ENCODE assay signal across 29 cellular contexts in genomic region chr7:71140264-71140663, GRCh38. TPM values are rescaled to one million over a fixed set of nuclear protein-coding genes. Genes with fewer than 3 reads are reported as not detected.
"Had no signal": no experiment of that assay in that cellular context is flagged by ENCODE, and none has a peak within 500 bp of the region (broad histone marks: within the 10 kb centered on the region; RNA-seq: fewer than 3 reads in every experiment).

No MANE protein-coding gene starts in this region.

- H3K27ac ChIP-seq: brain microvascular endothelial cell, coronary artery, heart left ventricle, parathyroid adenoma, psoas muscle, upper lobe of right lung had no signal

- H3K9me3 ChIP-seq: heart left ventricle, psoas muscle, upper lobe of right lung had no signal

- H3K4me1 ChIP-seq: parathyroid adenoma, psoas muscle, upper lobe of right lung had no signal

- ATAC-seq: activated T-cell treated with anti-CD3 and anti-CD28 coated beads, Interleukin-2, amount 50 U/mL, for 72 hours; left colon; naive thymus-derived CD4-positive, alpha-beta T cell; stimulated activated memory B cell treated with anti-CD40 and anti-IgM and Interleukin-4, amounts not matched to agents 10 μg/mL and 1 μg/mL and 100 μg/mL, for 72 hours; stimulated activated naive CD8-positive, alpha-beta T cell treated with anti-CD3 and anti-CD28 coated beads, Interleukin-15, amount 100 ng/mL, for 72 hours; upper lobe of right lung had no signal

- DNase-seq: activated CD4-positive, alpha-beta T cell treated with anti-CD3 and anti-CD28 coated beads for 4 hours; activated CD4-positive, alpha-beta T cell treated with anti-CD3 and anti-CD28 coated beads, Interleukin-2, amount 50 U/mL, for 4 hours; activated effector memory CD4-positive, alpha-beta T cell treated with Interleukin-2 at 50 U/mL for 16 hours; activated naive CD4-positive, alpha-beta T cell treated with anti-CD3 and anti-CD28 coated beads, Interleukin-2, amount 10 ng/mL, durations not matched to agents 7 days and 5 days; activated T-cell treated with anti-CD3 and anti-CD28 coated beads for 4 hours; activated T-cell treated with anti-CD3 and anti-CD28 coated beads, Interleukin-2, amount 50 U/mL, for 72 hours; amniotic stem cell; brain microvascular endothelial cell; heart left ventricle; hypothalamus; immature natural killer cell; kidney; left colon; midbrain; naive thymus-derived CD4-positive, alpha-beta T cell; occipital lobe; stimulated activated CD4-positive, alpha-beta T cell treated with anti-CD3 and anti-CD28 coated beads, Interleukin-1b, Interleukin-23, amount 100 ng/mL, for 48 hours; stimulated activated CD4-positive, alpha-beta T cell treated with anti-CD3 and anti-CD28 coated beads, Interleukin-4, amount 100 ng/mL, for 4 hours; stimulated activated CD8-positive, alpha-beta memory T cell treated with anti-CD3 and anti-CD28 coated beads, Interleukin-4, amount 100 ng/mL, for 48 hours; stimulated activated naive CD8-positive, alpha-beta T cell treated with anti-CD3 and anti-CD28 coated beads, Interleukin-15, amount 100 ng/mL, for 72 hours; T-helper 1 cell; upper lobe of right lung had no signal

- H3K27me3 ChIP-seq: brain microvascular endothelial cell, heart left ventricle, upper lobe of right lung had no signal

- H3K9ac ChIP-seq: parathyroid adenoma had no signal

- H3K4me3 ChIP-seq: coronary artery, heart left ventricle, psoas muscle, smooth muscle cell, upper lobe of right lung had no signal

- H3K36me3 ChIP-seq: brain microvascular endothelial cell, heart left ventricle, upper lobe of right lung had no signal

- H3K4me2 ChIP-seq: smooth muscle cell had no signal

- H2AFZ ChIP-seq: parathyroid adenoma had no signal

RNA-seq across cellular contexts. Expression of gene GALNT17, which starts 8.3 kb away (rescaled TPM):
- polyA plus RNA-seq: endothelial cell of umbilical vein; fibroblast of lung; immature natural killer cell; naive thymus-derived CD4-positive, alpha-beta T cell had no signal
